Comparison of ENCODE assay signal across 12 cellular contexts in the genomic region with DNA sequence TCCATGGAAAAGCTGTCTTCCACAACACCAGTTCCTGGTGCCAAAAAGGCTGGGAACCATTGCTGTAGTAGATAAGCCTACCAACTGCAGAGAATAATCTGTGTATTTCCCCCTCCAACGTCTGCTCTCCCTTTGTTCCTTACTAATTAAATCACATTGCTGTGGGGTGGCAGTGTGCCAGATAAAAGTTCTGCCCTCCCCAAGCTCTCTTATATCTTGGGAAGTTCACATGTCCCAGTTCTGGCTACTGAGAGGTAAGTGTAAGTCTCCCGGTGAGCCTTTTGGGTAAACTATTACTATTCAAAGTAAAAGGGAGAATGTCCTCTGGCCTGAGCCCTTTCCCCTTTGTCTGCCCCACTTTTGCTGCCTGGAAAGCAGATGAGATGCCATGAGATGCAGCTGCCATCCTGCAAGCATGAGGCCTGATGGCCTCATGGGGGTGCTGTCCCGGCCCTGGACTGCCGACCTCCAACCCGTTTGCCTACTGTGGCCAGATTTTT. TPM values are rescaled to one million over a fixed set of nuclear protein-coding genes. Genes with fewer than 3 reads are reported as not detected.
DNase-seq lines count a peak whose midpoint lies in the region; ATAC-seq, FAIRE-seq and TF ChIP-seq lines count a peak whose summit lies in the region.
"Had no signal": no experiment of that assay in that cellular context is flagged by ENCODE, and none has a peak within 500 bp of the region (broad histone marks: within the 10 kb centered on the region; RNA-seq: fewer than 3 reads in every experiment).

No MANE protein-coding gene starts in this region.

- H4K8ac ChIP-seq in mesendoderm (ENCODE audit: low read depth, low read length), result no peak overlapping the region

- no peak overlapping the region for H4K5ac ChIP-seq in mesendoderm (ENCODE audit: low read length)

- no peak overlapping the region for H2BK15ac ChIP-seq in mesendoderm (replicated peaks; ENCODE audit: low read depth)

- H3K4me1 ChIP-seq in Loucy (ENCODE audit: insufficient read depth, low read length, poor library complexity, severe bottlenecking), result no peaks in the 10 kb centered on the region
- H3K4me1 ChIP-seq in K562 (replicated peaks in 1 of 2; ENCODE audit: control insufficient read depth in 2 of 2, insufficient read depth in 2 of 2, low read length in 2 of 2), result no peaks in the 10 kb centered on the region
- H3K4me1 ChIP-seq in mesendoderm (ENCODE audit: control insufficient read depth, low read depth, low read length), result peaks cover 28% of the 10 kb centered on the region

- FAIRE-seq in D721Med (lab: Jason Lieb, UNC), result no peak
- FAIRE-seq in K562 (lab: Jason Lieb, UNC), result no peak

- no peak overlapping the region for H3K4ac ChIP-seq in mesendoderm (ENCODE audit: low read depth, low read length)

- CTCF ChIA-PET in K562 (lab: Yijun Ruan, JAX; ENCODE audit: low intra/inter-chr PET ratio), result no interaction called here

- H3K9me2 ChIP-seq in Loucy (replicated peaks; ENCODE audit: low read depth, low read length), result no peaks in the 10 kb centered on the region

- no peak overlapping the region for H2BK120ac ChIP-seq in mesendoderm (ENCODE audit: low read depth, low read length)

- H3K9ac ChIP-seq in Loucy (ENCODE audit: low read depth, low read length, poor library complexity, severe bottlenecking) (no peak overlapping the region), K562 (ENCODE audit: insufficient read depth in 1 of 2, low read depth in 2 of 2, low read length in 2 of 2) (no peak overlapping the region), mesendoderm (ENCODE audit: low read length) (no peak overlapping the region)

- no TSS peak for BruUV-seq in K562 (replicated peaks; lab: Mats Ljungman, UMichigan)

- no peak for DNase-seq in D721Med (ENCODE audit: insufficient read length, low spot score)
- DNase-seq in K562 (ENCODE audit: extremely low read depth in 1 of 4, low spot score in 3 of 4), result no peak
- DNase-seq in mesendoderm, result peak; percentile 94
- no peak for DNase-seq in NCI-H345 treated with DMSO at 0.1 percent for 48 hours (lab: John Stamatoyannopoulos, UW; ENCODE audit: unreplicated experiment)
- DNase-seq in activated CD4-positive, alpha-beta T cell treated with anti-CD3 and anti-CD28 coated beads, Interleukin-2, amount 50 U/mL, for 1 hour, result no peak
- no peak for DNase-seq in inferior parietal cortex (ENCODE audit: extremely low spot score)
- DNase-seq: activated effector memory CD4-positive, alpha-beta T cell treated with anti-CD3 and anti-CD28 coated beads, Interleukin-2, amount 50 U/mL, for 16 hours; lower lobe of right lung; NK-92 treated with Interleukin-12 subunit alpha and Interleukin-12 subunit beta, amount 100 ng/mL, for 24 hours had no signal

- H3K23ac ChIP-seq in mesendoderm (ENCODE audit: low read length), result no peak overlapping the region

- H2AFZ ChIP-seq in Loucy (ENCODE audit: low read length) (no peak overlapping the region), K562 (ENCODE audit: low read depth, low read length) (no peak overlapping the region)

- H3K4me3 ChIP-seq in Loucy (ENCODE audit: low read length, poor library complexity, severe bottlenecking), result no peak overlapping the region
- H3K4me3 ChIP-seq in K562, result no peak overlapping the region
- H3K4me3 ChIP-seq in mesendoderm (ENCODE audit: low read length), result no peak overlapping the region
- H3K4me3 ChIP-seq: lower lobe of right lung had no signal

- no peak for TF ChIP-seq RAD21 in K562 (CRISPR knock-in tag; conservative IDR thresholded peaks at IDR 0.05 in 1 of 2, IDR thresholded peaks at IDR 0.05 in 1 of 2)

- intact Hi-C loops in K562 (cut with micrococcal nuclease), result no loop called here

- TF ChIP-seq CTCF in D721Med (IDR thresholded peaks at IDR 0.05; ENCODE audit: insufficient read depth, missing control alignments) (peak; percentile 30), Loucy (conservative IDR thresholded peaks at IDR 0.05; ENCODE audit: low read length) (peak; percentile 40), K562 (IDR thresholded peaks at IDR 0.05 in 2 of 3, conservative IDR thresholded peaks at IDR 0.05 in 1 of 3; ENCODE audit: insufficient read depth in 2 of 3, low read depth in 1 of 3, low read length in 3 of 3) (peak in 2 of 3 experiments; percentile 14 to 36; a peak in 3 of 6 replicates)

- peaks cover 10% of the 10 kb centered on the region for H3K79me1 ChIP-seq in mesendoderm (ENCODE audit: low read length)

- H3K36me3 ChIP-seq in Loucy (ENCODE audit: insufficient read depth, low read length) (peaks cover 14% of the 10 kb centered on the region; the same call in 1 of the 2 replicates), K562 (ENCODE audit: control insufficient read depth, insufficient read depth, low read length) (no peaks in the 10 kb centered on the region), mesendoderm (ENCODE audit: control insufficient read depth, insufficient read depth, low read length) (peaks cover 1% of the 10 kb centered on the region)

- H3K79me2 ChIP-seq in Loucy (ENCODE audit: insufficient read depth, low read length), result 0 out of 2 replicates have a peak, but pooled peaks cover 5% of the 10 kb centered on the region
- H3K79me2 ChIP-seq in K562 (ENCODE audit: control insufficient read depth, insufficient read depth, low read length), result no peaks in the 10 kb centered on the region
- peaks cover 9% of the 10 kb centered on the region for H3K79me2 ChIP-seq in mesendoderm (ENCODE audit: control insufficient read depth, insufficient read depth, low read length)

- H3K9me3 ChIP-seq in Loucy (ENCODE audit: insufficient read depth, low read depth, low read length), result no peaks in the 10 kb centered on the region
- H3K9me3 ChIP-seq in K562 (replicated peaks; ENCODE audit: control insufficient read depth, insufficient read depth, low read depth, low read length), result no peaks in the 10 kb centered on the region; the same call in 1 of the 2 replicates
- H3K9me3 ChIP-seq: lower lobe of right lung had no signal

- peaks cover 2% of the 10 kb centered on the region for H4K20me1 ChIP-seq in Loucy (ENCODE audit: insufficient read depth, low read length, poor library complexity, severe bottlenecking)
- H4K20me1 ChIP-seq in K562 (replicated peaks; ENCODE audit: control insufficient read depth, insufficient read depth, low read length), result no peaks in the 10 kb centered on the region

- no peaks in the 10 kb centered on the region for H3F3A ChIP-seq in Loucy (ENCODE audit: low read depth)

- ATAC-seq in K562 (no peak), HG03565 (IDR thresholded peaks at IDR 0.05; ENCODE audit: unreplicated experiment) (no peak)
- ATAC-seq: lower lobe of right lung; stimulated activated effector memory CD8-positive, alpha-beta T cell treated with anti-CD3 and anti-CD28 coated beads, Interleukin-12 subunit alpha, Interleukin-12 subunit beta, amount 100 ng/mL, for 72 hours had no signal

- H3K27ac ChIP-seq in K562 (ENCODE audit: extremely low read depth, low read depth, low read length) (no peak overlapping the region), mesendoderm (ENCODE audit: low read depth, low read length) (peak overlapping the region; percentile 41)
- H3K27ac ChIP-seq: lower lobe of right lung had no signal

- 3% methylated on average over 5 of the region's 5 CpGs for WGBS in K562 (ENCODE audit: insufficient coverage, low coverage, missing lambda C conversion rate)
- WGBS in mesendoderm (ENCODE audit: extremely low coverage, insufficient coverage, low lambda C conversion rate), result no CpG with 5 or more reads among the region's 5 CpGs

- no peak overlapping the region for H2BK5ac ChIP-seq in mesendoderm (ENCODE audit: low read length)

- no peak overlapping the region for H2AK5ac ChIP-seq in mesendoderm (ENCODE audit: low read length)

- in situ Hi-C loops in K562 (cut with MboI), result loop anchor here (25.0 kb wide), 1 partner anchor 588 kb away; no protein-coding TSS in a partner anchor

- no peak for TF ChIP-seq POLR2A in K562 (conservative IDR thresholded peaks at IDR 0.05)

- H3K4me2 ChIP-seq in Loucy (ENCODE audit: low read depth, low read length, poor library complexity, severe bottlenecking), result no peak overlapping the region
- H3K4me2 ChIP-seq in K562 (ENCODE audit: insufficient read depth, low read length), result no peak overlapping the region
- H3K4me2 ChIP-seq in mesendoderm (ENCODE audit: low read length), result no peak overlapping the region

- TF ChIP-seq EP300 in K562 (IDR thresholded peaks at IDR 0.05; ENCODE audit: low read length), result no peak

- H3K27me3 ChIP-seq in Loucy (ENCODE audit: insufficient read depth, low read length, poor library complexity, severe bottlenecking) (no peaks in the 10 kb centered on the region), K562 (ENCODE audit: control insufficient read depth in 2 of 2, insufficient read depth in 2 of 2, low read length in 2 of 2) (peaks cover 4% of the 10 kb centered on the region in 2 experiments; a peak in 3 of 5 replicates), mesendoderm (ENCODE audit: insufficient read depth, low read length, poor library complexity) (no peaks in the 10 kb centered on the region)

- no peak overlapping the region for H3K18ac ChIP-seq in mesendoderm (ENCODE audit: low read length)

- POLR2A ChIA-PET in K562 (lab: Yijun Ruan, JAX), result interaction anchor here (0.6 kb wide), 2 partner anchors 11 to 33 kb away, joined by 3 to 4 read pairs; no protein-coding TSS in a partner anchor

- H3K9me1 ChIP-seq in K562 (ENCODE audit: control insufficient read depth, insufficient read depth, low read length), result no peaks in the 10 kb centered on the region

- peak overlapping the region; percentile 57 for H3K56ac ChIP-seq in mesendoderm (ENCODE audit: low read length)

RNA-seq across cellular contexts. Expression of a gene that starts 14.7 kb away (rescaled TPM):
- total RNA-seq in K562 (2011; cell fraction: chromatin; rRNA removed; ENCODE audit: low replicate concordance), result 0.92 and 4.1 TPM in 2 replicates
- 0.66 and 3.7 TPM in 2 replicates for total RNA-seq in K562 (2011; cell fraction: nucleolus; rRNA removed)
- 0.51 and 0.84 TPM in 2 replicates for total RNA-seq in K562 (2011; cell fraction: nucleoplasm; rRNA removed)
- total RNA-seq in K562 (2014; rRNA removed) (0.86 and 4.1 TPM in 2 replicates), K562 (2014; rRNA removed; fragmentation: Illumina TruSeq; extraction: Trizol) (1.1 and 1.2 TPM in 2 replicates), K562 (2015; rRNA removed; fragmentation: Illumina TruSeq; extraction: Trizol) (1.3 and 1.5 TPM in 2 replicates), K562 (2021) (2.5 and 2.6 TPM in 2 replicates)
- polyA plus RNA-seq in K562 (2011; rRNA removed) (1.9 and 3.2 TPM in 2 replicates), K562 (2014; fragmentation: Illumina TruSeq; extraction: Trizol) (0.97 and 1.1 TPM in 2 replicates), K562 (2014; fragmentation: Nextera tagmentation; extraction: Ambion mirVana) (under 1 TPM; 0.17 to 0.37 TPM), K562 (2014; rRNA removed) (0.67 and 0.91 TPM in 2 replicates)
- 1.5 and 4.8 TPM in 2 replicates for polyA plus RNA-seq in K562 (2011; cell fraction: cytosol; rRNA removed)
- polyA plus RNA-seq in K562 (2011; cell fraction: nucleus; rRNA removed), result 4.3 and 10.7 TPM in 2 replicates
- 2.0 TPM in 2 replicates for polyA plus RNA-seq in K562 (2012)
- polyA minus RNA-seq in K562 (2011; rRNA and poly(A)+ RNA removed), result 5.4 and 9.5 TPM in 2 replicates
- 2.4 and 4.6 TPM in 2 replicates for polyA minus RNA-seq in K562 (2011; cell fraction: cytosol; rRNA and poly(A)+ RNA removed)
- 7.8 and 13.5 TPM in 2 replicates for polyA minus RNA-seq in K562 (2011; cell fraction: nucleus; rRNA and poly(A)+ RNA removed)
- polyA plus RNA-seq in mesendoderm (2013, experiment 1 of 2), result 16.0 TPM
- polyA plus RNA-seq in mesendoderm (2013, experiment 2 of 2), result 14.6 TPM

RNA-seq across cellular contexts. Expression of a gene that starts 59.2 kb away (rescaled TPM):
- 81.4 and 164 TPM in 2 replicates for total RNA-seq in K562 (2011; cell fraction: chromatin; rRNA removed; ENCODE audit: low replicate concordance)
- total RNA-seq in K562 (2011; cell fraction: nucleolus; rRNA removed), result 95.6 and 99.2 TPM in 2 replicates
- total RNA-seq in K562 (2011; cell fraction: nucleoplasm; rRNA removed), result 119 and 129 TPM in 2 replicates
- 128 and 135 TPM in 2 replicates for total RNA-seq in K562 (2014; rRNA removed)
- 115 and 129 TPM in 2 replicates for total RNA-seq in K562 (2014; rRNA removed; fragmentation: Illumina TruSeq; extraction: Trizol)
- 142 and 158 TPM in 2 replicates for total RNA-seq in K562 (2015; rRNA removed; fragmentation: Illumina TruSeq; extraction: Trizol)
- total RNA-seq in K562 (2021), result 88.1 and 94.9 TPM in 2 replicates
- 60.6 and 126 TPM in 2 replicates for polyA plus RNA-seq in K562 (2011; rRNA removed)
- polyA plus RNA-seq in K562 (2011; cell fraction: cytosol; rRNA removed), result 50.8 and 91.3 TPM in 2 replicates
- 28.3 and 29.2 TPM in 2 replicates for polyA plus RNA-seq in K562 (2011; cell fraction: nucleus; rRNA removed)
- polyA plus RNA-seq in K562 (2012), result 119 and 129 TPM in 2 replicates
- polyA plus RNA-seq in K562 (2014; fragmentation: Illumina TruSeq; extraction: Trizol), result 101 and 106 TPM in 2 replicates
- polyA plus RNA-seq in K562 (2014; fragmentation: Nextera tagmentation; extraction: Ambion mirVana), result 10 to 100 TPM; 22.9 to 37.1 TPM
- 105 and 108 TPM in 2 replicates for polyA plus RNA-seq in K562 (2014; rRNA removed)
- 108 and 142 TPM in 2 replicates for polyA minus RNA-seq in K562 (2011; rRNA and poly(A)+ RNA removed)
- 21.8 and 38.4 TPM in 2 replicates for polyA minus RNA-seq in K562 (2011; cell fraction: cytosol; rRNA and poly(A)+ RNA removed)
- polyA minus RNA-seq in K562 (2011; cell fraction: nucleus; rRNA and poly(A)+ RNA removed), result 31.5 and 35.0 TPM in 2 replicates
- 29.6 TPM for polyA plus RNA-seq in mesendoderm (2013, experiment 1 of 2)
- polyA plus RNA-seq in mesendoderm (2013, experiment 2 of 2), result 30.8 TPM
